Comparison of ENCODE assay signal across 1 cellular context in genomic region chr6:169326067-169326799, GRCh38.
TF ChIP-seq lines count a peak whose summit lies in the region.

No MANE protein-coding gene starts in this region.

TF ChIP-seq in Ishikawa, 13 proteins besides CTCF, POLR2A, EP300 and RAD21 (continued from another document):
- TF ChIP-seq FOXM1 (IDR thresholded peaks at IDR 0.05; ENCODE audit: borderline replicate concordance, low read depth) (no peak), CEBPB (IDR thresholded peaks at IDR 0.05) (no peak)
